36 cellular contexts compared by ENCODE assay signal in the genomic region with DNA sequence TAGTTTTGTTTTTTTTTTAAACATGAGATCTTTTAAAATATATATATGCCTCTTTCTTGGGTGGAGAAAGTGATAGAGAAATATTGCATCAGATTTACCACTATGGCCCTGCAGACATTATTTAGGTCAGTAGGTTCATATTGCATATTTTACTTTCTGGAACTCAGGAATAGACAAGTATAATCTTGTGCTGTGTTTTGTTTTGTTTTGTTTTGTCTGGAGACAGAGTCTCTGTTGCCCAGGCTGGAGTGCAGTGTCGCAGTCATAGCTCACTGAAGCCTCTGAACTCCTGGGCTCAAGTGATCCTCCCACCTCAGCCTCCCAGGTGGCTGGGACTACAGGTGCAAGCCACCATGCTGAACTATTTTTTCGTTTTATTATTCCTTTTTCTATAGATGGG.
"Had no signal": no experiment of that assay in that cellular context is flagged by ENCODE, and none has a peak within 500 bp of the region (broad histone marks: within the 10 kb centered on the region; RNA-seq: fewer than 3 reads in every experiment).

No MANE protein-coding gene starts in this region.

- H3K4me2 ChIP-seq: hepatocyte had no signal

- H3K4me3 ChIP-seq: adrenal gland, ascending aorta, gastrocnemius medialis, heart left ventricle, hepatocyte had no signal

- H3K9me3 ChIP-seq: adrenal gland, ascending aorta, gastrocnemius medialis, heart left ventricle had no signal

- H3K4me1 ChIP-seq: adrenal gland, ascending aorta, gastrocnemius medialis, heart left ventricle had no signal

- H3K36me3 ChIP-seq: adrenal gland, ascending aorta, gastrocnemius medialis, heart left ventricle, WERI-Rb-1 had no signal

- H3K4me1 Mint-ChIP-seq: activated B cell treated with CpG ODN at 0.5 μM for 24 hours; activated CD4-positive, alpha-beta memory T cell treated with anti-CD3 and anti-CD28 coated beads, Interleukin-2, amount 10 ng/mL, durations not matched to agents 7 days and 5 days; activated naive CD8-positive, alpha-beta T cell treated with anti-CD3 and anti-CD28 coated beads, Interleukin-2, amount 50 U/mL, for 24 hours; activated T-helper 17 cell treated with anti-CD3 and anti-CD28 coated beads, Interleukin-2, amount 50 U/mL, for 72 hours; brain; T-cell had no signal

- H3K27ac Mint-ChIP-seq: activated B cell treated with CpG ODN at 0.5 μM for 24 hours; activated CD4-positive, alpha-beta memory T cell treated with anti-CD3 and anti-CD28 coated beads, Interleukin-2, amount 10 ng/mL, durations not matched to agents 7 days and 5 days; activated naive CD8-positive, alpha-beta T cell; activated naive CD8-positive, alpha-beta T cell treated with anti-CD3 and anti-CD28 coated beads, Interleukin-2, amount 50 U/mL, for 24 hours; activated T-helper 17 cell treated with anti-CD3 and anti-CD28 coated beads, Interleukin-2, amount 50 U/mL, for 72 hours; brain; T-cell; T-helper 1 cell treated with Interleukin-12 subunit alpha and Interleukin-12 subunit beta and Interleukin-4 antibody, amounts not matched to agents 30 μg/mL and 1 μg/mL, for 36 hours; T-helper 2 cell treated with Interferon-gamma antibody and Interleukin-4, amounts not matched to agents 5 μg/mL and 100 μg/mL, for 36 hours had no signal

- H3K79me2 ChIP-seq: hepatocyte had no signal

- H3K27ac ChIP-seq: adrenal gland, ascending aorta, gastrocnemius medialis, heart left ventricle, hepatocyte, WERI-Rb-1 had no signal

- H3K27me3 ChIP-seq: adrenal gland, ascending aorta, gastrocnemius medialis, heart left ventricle, hepatocyte had no signal

- H3K4me3 Mint-ChIP-seq: activated B cell treated with CpG ODN at 0.5 μM for 24 hours; activated CD4-positive, alpha-beta memory T cell treated with anti-CD3 and anti-CD28 coated beads, Interleukin-2, amount 10 ng/mL, durations not matched to agents 7 days and 5 days; activated naive CD8-positive, alpha-beta T cell; activated naive CD8-positive, alpha-beta T cell treated with anti-CD3 and anti-CD28 coated beads, Interleukin-2, amount 50 U/mL, for 24 hours; activated T-cell treated with anti-CD3 and anti-CD28 coated beads, Interleukin-2, amount 50 U/mL, for 4 hours; activated T-helper 17 cell treated with anti-CD3 and anti-CD28 coated beads, Interleukin-2, amount 50 U/mL, for 72 hours; brain; T-cell; T-helper 1 cell treated with Interleukin-12 subunit alpha and Interleukin-12 subunit beta and Interleukin-4 antibody, amounts not matched to agents 30 μg/mL and 1 μg/mL, for 36 hours; T-helper 2 cell treated with Interferon-gamma antibody and Interleukin-4, amounts not matched to agents 5 μg/mL and 100 μg/mL, for 36 hours had no signal

- FAIRE-seq: colon, endometrium, endothelial cell of umbilical vein had no signal

- H2AFZ ChIP-seq: hepatocyte had no signal

- H3K36me3 Mint-ChIP-seq: activated naive CD8-positive, alpha-beta T cell; brain; T-cell had no signal

- H3K9me3 Mint-ChIP-seq: activated B cell treated with CpG ODN at 0.5 μM for 24 hours; activated CD4-positive, alpha-beta memory T cell treated with anti-CD3 and anti-CD28 coated beads, Interleukin-2, amount 10 ng/mL, durations not matched to agents 7 days and 5 days; activated naive CD8-positive, alpha-beta T cell treated with anti-CD3 and anti-CD28 coated beads, Interleukin-2, amount 50 U/mL, for 24 hours; activated T-cell treated with anti-CD3 and anti-CD28 coated beads, Interleukin-2, amount 50 U/mL, for 4 hours; activated T-helper 17 cell treated with anti-CD3 and anti-CD28 coated beads, Interleukin-2, amount 50 U/mL, for 72 hours; brain; T-cell; T-helper 1 cell treated with Interleukin-12 subunit alpha and Interleukin-12 subunit beta and Interleukin-4 antibody, amounts not matched to agents 30 μg/mL and 1 μg/mL, for 36 hours; T-helper 2 cell treated with Interferon-gamma antibody and Interleukin-4, amounts not matched to agents 5 μg/mL and 100 μg/mL, for 36 hours had no signal

- ATAC-seq: activated CD4-positive, CD25-positive, alpha-beta regulatory T cell treated with anti-CD3 and anti-CD28 coated beads, Interleukin-2, amount 50 U/mL, for 24 hours; activated naive CD8-positive, alpha-beta T cell treated with anti-CD3 and anti-CD28 coated beads, Interleukin-2, amount 50 U/mL, for 24 hours; activated T-cell treated with anti-CD3 and anti-CD28 coated beads, Interleukin-2, amount 50 U/mL, for 4 hours; activated T-helper 17 cell treated with anti-CD3 and anti-CD28 coated beads, Interleukin-2, amount 50 U/mL, for 72 hours; esophagus mucosa; gastrocnemius medialis; heart left ventricle; T-cell had no signal

- H3K27me3 Mint-ChIP-seq: activated B cell treated with CpG ODN at 0.5 μM for 24 hours had no signal

- DNase-seq: activated B cell treated with CpG ODN at 0.5 μM for 24 hours; activated CD4-positive, alpha-beta memory T cell treated with anti-CD3 and anti-CD28 coated beads, Interleukin-2, amount 10 ng/mL, durations not matched to agents 7 days and 5 days; activated CD4-positive, alpha-beta T cell treated with anti-CD3 and anti-CD28 coated beads for 48 hours; activated CD4-positive, alpha-beta T cell treated with anti-CD3 and anti-CD28 coated beads, Interleukin-2, amount 50 U/mL, for 4 hours; activated CD8-positive, alpha-beta memory T cell treated with anti-CD3 and anti-CD28 coated beads for 24 hours; activated effector memory CD4-positive, alpha-beta T cell treated with Interleukin-2 at 50 U/mL for 16 hours; activated gamma-delta T cell treated with Interleukin-2 at 50 U/mL for 16 hours; activated naive CD4-positive, alpha-beta T cell treated with anti-CD3 and anti-CD28 coated beads, Interleukin-2, amount 50 U/mL, for 16 hours; activated naive CD4-positive, alpha-beta T cell treated with Interleukin-2 at 50 U/mL for 16 hours; activated naive CD8-positive, alpha-beta T cell treated with anti-CD3 and anti-CD28 coated beads, Interleukin-2, amount 50 U/mL, for 24 hours; activated T-cell treated with anti-CD3 and anti-CD28 coated beads, Interleukin-2, amount 50 U/mL, for 4 hours; adrenal gland; caudate nucleus; cortex of kidney; dermis blood vessel endothelial cell; effector CD4-positive, alpha-beta T cell; foreskin fibroblast; gastrocnemius medialis; glutamatergic neuron; heart left ventricle; SW 1271; T-cell; T1000; WERI-Rb-1 had no signal
